8 cellular contexts compared by ENCODE assay signal in the genomic region with DNA sequence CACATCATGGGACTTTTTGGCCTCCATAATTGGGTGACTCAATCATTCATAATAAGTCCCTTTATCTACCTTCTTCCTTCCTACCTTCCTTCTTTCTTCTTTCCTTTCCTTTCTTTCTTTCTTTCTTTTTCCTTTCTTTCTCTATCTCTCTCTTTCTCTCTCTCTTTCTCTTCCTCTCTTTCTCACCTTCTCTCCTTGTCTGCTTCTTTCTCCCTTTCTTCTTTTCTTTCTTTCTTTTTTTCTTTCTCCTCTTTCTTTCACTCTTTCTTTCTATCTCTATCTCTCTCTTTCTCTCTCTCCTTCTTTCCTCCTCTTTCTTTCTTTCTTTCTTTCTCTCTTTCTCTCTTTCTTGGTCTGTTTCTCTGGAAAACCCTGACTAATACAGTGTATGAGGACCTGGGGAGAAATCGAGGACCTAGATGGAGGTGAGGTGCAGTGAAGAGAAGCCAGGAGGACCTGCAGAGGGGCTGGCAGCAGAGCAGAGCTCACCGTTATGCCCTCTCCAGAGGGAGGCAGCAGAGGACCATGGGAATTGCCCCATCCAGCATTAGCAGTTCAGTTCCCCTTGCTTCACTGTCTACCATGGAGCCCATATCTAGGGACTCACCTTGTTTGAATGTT. TPM values are rescaled to one million over a fixed set of nuclear protein-coding genes. Genes with fewer than 3 reads are reported as not detected.
DNase-seq lines count a peak whose midpoint lies in the region; ATAC-seq and TF ChIP-seq lines count a peak whose summit lies in the region.

No MANE protein-coding gene starts in this region.

- peak; percentile 16 to 25 for DNase-seq in activated CD4-positive, alpha-beta T cell treated with anti-CD3 and anti-CD28 coated beads for 24 hours (ENCODE audit: low read depth in 2 of 2)
- DNase-seq in activated CD4-positive, alpha-beta T cell treated with anti-CD3 and anti-CD28 coated beads for 1 hour = no peak
- DNase-seq in NCI-H1694 (lab: John Stamatoyannopoulos, UW) (peak; percentile 81), foreskin fibroblast (peak in 1 of 2 donors; percentile 35), occipital lobe (lab: John Stamatoyannopoulos, UW) (no peak)
- peak; percentile 65 for DNase-seq in activated CD4-positive, alpha-beta T cell treated with anti-CD3 and anti-CD28 coated beads for 48 hours
- DNase-seq in stimulated activated CD4-positive, alpha-beta T cell treated with anti-CD3 and anti-CD28 coated beads, Interleukin-15, amount 100 ng/mL, for 48 hours (ENCODE audit: low read depth in 2 of 2) = peak; percentile 23 to 30

- no peak for ATAC-seq in HG03571 (IDR thresholded peaks at IDR 0.05; ENCODE audit: unreplicated experiment)

- TF ChIP-seq CTCF in foreskin fibroblast (IDR thresholded peaks at IDR 0.05; ENCODE audit: low read depth, low read length) = peak; percentile 29

- no peak overlapping the region for H3K4me3 ChIP-seq in foreskin fibroblast (ENCODE audit: low read depth in 1 of 2, low read length in 2 of 2)

RNA-seq across cellular contexts. Expression of gene BTRC, which starts 52.7 kb away (rescaled TPM):
- total RNA-seq in occipital lobe = 29.9 TPM

Comparison
In these comparisons a context has a peak if more than half of its experiments do, and no peak if none do; other contexts are left out.
1. DNase-seq: peak in activated CD4-positive, alpha-beta T cell treated with anti-CD3 and anti-CD28 coated beads for 24 hours (2 of 2), NCI-H1694 (single experiment), activated CD4-positive, alpha-beta T cell treated with anti-CD3 and anti-CD28 coated beads for 48 hours (single experiment) and stimulated activated CD4-positive, alpha-beta T cell treated with anti-CD3 and anti-CD28 coated beads, Interleukin-15, amount 100 ng/mL, for 48 hours (2 of 2); none in activated CD4-positive, alpha-beta T cell treated with anti-CD3 and anti-CD28 coated beads for 1 hour (single experiment) and occipital lobe (single experiment).